In genomic region chr2:197628043-197628500, GRCh38 we compare ENCODE assay signal across 8 cellular contexts. TPM values are rescaled to one million over a fixed set of nuclear protein-coding genes. Genes with fewer than 3 reads are reported as not detected.
DNase-seq lines count a peak whose midpoint lies in the region; ATAC-seq and TF ChIP-seq lines count a peak whose summit lies in the region.

No MANE protein-coding gene starts in this region.

- TF ChIP-seq CTCF in neural crest cell (conservative IDR thresholded peaks at IDR 0.05), result no peak

- peaks cover 3% of the 10 kb centered on the region for H3K9me3 Mint-ChIP-seq in neural crest cell

- ATAC-seq in GM18861 (IDR thresholded peaks at IDR 0.05; ENCODE audit: unreplicated experiment) (peak; percentile 58), HG03103 (IDR thresholded peaks at IDR 0.05; ENCODE audit: low read depth, unreplicated experiment) (peak; percentile 51), HG03457 (IDR thresholded peaks at IDR 0.05; ENCODE audit: unreplicated experiment) (no peak), GM21526 (IDR thresholded peaks at IDR 0.05; ENCODE audit: low FRiP score, unreplicated experiment) (no peak)

- H3K36me3 Mint-ChIP-seq in neural crest cell (ENCODE audit: low read depth), result peaks cover 32% of the 10 kb centered on the region

- H3K27ac ChIP-seq in cingulate gyrus (ENCODE audit: low read depth, low read length), result peak overlapping the region; percentile 97

- peak overlapping the region; percentile 98 for H3K27ac Mint-ChIP-seq in neural crest cell (ENCODE audit: unreplicated experiment)

- peaks cover 24% of the 10 kb centered on the region for H3K4me1 Mint-ChIP-seq in neural crest cell

- peak overlapping the region; percentile 79 for H3K4me3 Mint-ChIP-seq in neural crest cell

- DNase-seq in neural crest cell (ENCODE audit: low read depth, low spot score), result peak; percentile 26
- DNase-seq in NCI-H82 treated with DMSO at 0.1 percent for 48 hours (lab: John Stamatoyannopoulos, UW; ENCODE audit: unreplicated experiment), result no peak
- DNase-seq in RPMI8226, result no peak

- H3K27me3 Mint-ChIP-seq in neural crest cell (ENCODE audit: low read depth), result no peaks in the 10 kb centered on the region

RNA-seq across cellular contexts. Expression of gene RFTN2, which starts 47.3 kb away (rescaled TPM):
- 16.0 and 20.6 TPM in 2 replicates for total RNA-seq in neural crest cell

Comparison
In these comparisons a context has a peak if more than half of its experiments do, and no peak if none do; other contexts are left out.
1. ATAC-seq: peak in GM18861 (single experiment) and HG03103 (single experiment); none in HG03457 (single experiment) and GM21526 (single experiment).